ENCODE assay signal across 22 cellular contexts in genomic region chr5:16749626-16750025, GRCh38.
DNase-seq lines count a peak whose midpoint lies in the region; ATAC-seq and TF ChIP-seq lines count a peak whose summit lies in the region.
"Had no signal": no experiment of that assay in that cellular context is flagged by ENCODE, and none has a peak within 500 bp of the region (broad histone marks: within the 10 kb centered on the region; RNA-seq: fewer than 3 reads in every experiment).

No MANE protein-coding gene starts in this region.

- H3K4me2 ChIP-seq in GM23338 = 0 out of 2 replicates have a peak overlapping the region, but pooled peaks have one; percentile 22
- no peak overlapping the region for H3K4me2 ChIP-seq in neural progenitor cell
- H3K4me2 ChIP-seq: A549; BLaER1 treated with 17β-estradiol and CSF1 and Interleukin-3, amounts not matched to agents 10 nM and 100 nM had no signal

- TF ChIP-seq CTCF in GM23338 (conservative IDR thresholded peaks at IDR 0.05; ENCODE audit: low read depth in 2 of 2) = no peak
- TF ChIP-seq CTCF in neural progenitor cell (IDR thresholded peaks at IDR 0.05) = no peak

- H3K4me1 Mint-ChIP-seq in GM23338 (peaks cover 53% of the 10 kb centered on the region), neural progenitor cell (peaks cover 24% of the 10 kb centered on the region)
- no peaks in the 10 kb centered on the region for H3K4me1 Mint-ChIP-seq in stimulated activated memory B cell treated with anti-CD40 and anti-IgM and Interleukin-4, amounts not matched to agents 10 μg/mL and 1 μg/mL and 100 μg/mL, for 72 hours
- H3K4me1 Mint-ChIP-seq: CD14-positive monocyte; CD8-positive, alpha-beta memory T cell had no signal

- H3K4me3 ChIP-seq in GM23338 = no peak overlapping the region
- no peak overlapping the region for H3K4me3 ChIP-seq in mesodermal cell (ENCODE audit: extremely low read depth, insufficient read depth, low read length, poor library complexity, severe bottlenecking)
- H3K4me3 ChIP-seq in neural progenitor cell = no peak overlapping the region
- H3K4me3 ChIP-seq: A549; BLaER1 treated with 17β-estradiol and CSF1 and Interleukin-3, amounts not matched to agents 10 nM and 100 nM; GM23248; HAP-1 had no signal

- H3K36me3 Mint-ChIP-seq in GM23338 (ENCODE audit: low read depth) = peaks cover 18% of the 10 kb centered on the region; the same call in 2 of the 3 replicates
- H3K36me3 Mint-ChIP-seq in stimulated activated memory B cell treated with anti-CD40 and anti-IgM and Interleukin-4, amounts not matched to agents 10 μg/mL and 1 μg/mL and 100 μg/mL, for 72 hours = no peaks in the 10 kb centered on the region
- H3K36me3 Mint-ChIP-seq in neural progenitor cell = peaks cover 29% of the 10 kb centered on the region
- H3K36me3 Mint-ChIP-seq: CD14-positive monocyte; CD8-positive, alpha-beta memory T cell had no signal

- no peaks in the 10 kb centered on the region for H3K9me2 ChIP-seq in GM23338 (ENCODE audit: insufficient read depth)

- WGBS in mesodermal cell (ENCODE audit: insufficient coverage in 2 of 2), 2 experiments = 90 to 92% methylated on average over 4 of the region's 4 CpGs

- no peaks in the 10 kb centered on the region for H3K36me3 ChIP-seq in GM23338 (ENCODE audit: insufficient read depth)
- H3K36me3 ChIP-seq in mesodermal cell (ENCODE audit: control insufficient read depth, insufficient read depth, low read length) = peaks cover 87% of the 10 kb centered on the region
- no peaks in the 10 kb centered on the region for H3K36me3 ChIP-seq in neural progenitor cell
- H3K36me3 ChIP-seq: BE2C; BLaER1 treated with 17β-estradiol and CSF1 and Interleukin-3, amounts not matched to agents 10 nM and 100 nM; HAP-1 had no signal

- H3K27ac ChIP-seq in GM23338 (ENCODE audit: low read depth) (peak overlapping the region; percentile 39; the same call in 1 of the 2 replicates), mesodermal cell (ENCODE audit: low read depth, low read length, severe bottlenecking) (peak overlapping the region; percentile 6), neural progenitor cell (no peak overlapping the region)
- H3K27ac ChIP-seq: A549; BLaER1 treated with 17β-estradiol and CSF1 and Interleukin-3, amounts not matched to agents 10 nM and 100 nM; GM23248 had no signal

- no peak overlapping the region for H3K4me3 Mint-ChIP-seq in GM23338
- H3K4me3 Mint-ChIP-seq in stimulated activated memory B cell treated with anti-CD40 and anti-IgM and Interleukin-4, amounts not matched to agents 10 μg/mL and 1 μg/mL and 100 μg/mL, for 72 hours = no peak overlapping the region
- H3K4me3 Mint-ChIP-seq in neural progenitor cell = no peak overlapping the region
- H3K4me3 Mint-ChIP-seq: CD14-positive monocyte; CD4-positive, alpha-beta T cell; CD8-positive, alpha-beta memory T cell; HFFc6 had no signal

- ATAC-seq in GM23338 (no peak), HG03521 (IDR thresholded peaks at IDR 0.05; ENCODE audit: unreplicated experiment) (no peak)
- ATAC-seq in stimulated activated memory B cell treated with anti-CD40 and anti-IgM and Interleukin-4, amounts not matched to agents 10 μg/mL and 1 μg/mL and 100 μg/mL, for 72 hours = no peak
- ATAC-seq: A549 had no signal

- H3K27ac Mint-ChIP-seq in GM23338 (no peak overlapping the region; the same call in 1 of the 2 replicates), neural progenitor cell (no peak overlapping the region)
- no peak overlapping the region for H3K27ac Mint-ChIP-seq in stimulated activated memory B cell treated with anti-CD40 and anti-IgM and Interleukin-4, amounts not matched to agents 10 μg/mL and 1 μg/mL and 100 μg/mL, for 72 hours
- H3K27ac Mint-ChIP-seq: CD14-positive monocyte; CD4-positive, alpha-beta T cell; CD8-positive, alpha-beta memory T cell; HFFc6 had no signal

- H3K27me3 ChIP-seq in GM23338 (ENCODE audit: insufficient read depth) (no peaks in the 10 kb centered on the region), neural progenitor cell (no peaks in the 10 kb centered on the region)
- H3K27me3 ChIP-seq: BE2C; BLaER1 treated with 17β-estradiol and CSF1 and Interleukin-3, amounts not matched to agents 10 nM and 100 nM had no signal

- no peak overlapping the region for H2AFZ ChIP-seq in GM23338
- no peak overlapping the region for H2AFZ ChIP-seq in neural progenitor cell (replicated peaks)
- H2AFZ ChIP-seq: GM23248 had no signal

- peaks cover 65% of the 10 kb centered on the region for H3K4me1 ChIP-seq in GM23338 (ENCODE audit: insufficient read depth)
- H3K4me1 ChIP-seq in mesodermal cell (ENCODE audit: control insufficient read depth, insufficient read depth, low read length, poor library complexity, severe bottlenecking) = peaks cover 10% of the 10 kb centered on the region
- peaks cover 19% of the 10 kb centered on the region for H3K4me1 ChIP-seq in neural progenitor cell
- H3K4me1 ChIP-seq: BE2C; BLaER1 treated with 17β-estradiol and CSF1 and Interleukin-3, amounts not matched to agents 10 nM and 100 nM had no signal

- H3K9me3 ChIP-seq in mesodermal cell (ENCODE audit: control insufficient read depth, low read length) (no peaks in the 10 kb centered on the region), neural progenitor cell (ENCODE audit: low read depth) (no peaks in the 10 kb centered on the region)
- H3K9me3 ChIP-seq: A549, BE2C, HAP-1 had no signal

- H3F3A ChIP-seq in GM23338 (replicated peaks; ENCODE audit: low read depth) (peaks cover 3% of the 10 kb centered on the region; the same call in 1 of the 2 replicates), neural progenitor cell (ENCODE audit: low read depth) (peaks cover 16% of the 10 kb centered on the region)

- no peaks in the 10 kb centered on the region for H3K79me2 ChIP-seq in GM23338 (replicated peaks; ENCODE audit: insufficient read depth)
- no peaks in the 10 kb centered on the region for H3K79me2 ChIP-seq in neural progenitor cell (ENCODE audit: low read depth)

- H3K27me3 Mint-ChIP-seq in GM23338 (ENCODE audit: insufficient read depth, low read depth, poor library complexity) = peaks cover 5% of the 10 kb centered on the region
- H3K27me3 Mint-ChIP-seq in stimulated activated memory B cell treated with anti-CD40 and anti-IgM and Interleukin-4, amounts not matched to agents 10 μg/mL and 1 μg/mL and 100 μg/mL, for 72 hours = no peaks in the 10 kb centered on the region
- no peaks in the 10 kb centered on the region for H3K27me3 Mint-ChIP-seq in neural progenitor cell (ENCODE audit: insufficient read depth, low read depth)
- H3K27me3 Mint-ChIP-seq: CD4-positive, alpha-beta T cell; CD8-positive, alpha-beta memory T cell had no signal

- no peak for DNase-seq in GM23338 (ENCODE audit: low spot score)
- peak; percentile 17 for DNase-seq in dermis blood vessel endothelial cell
- DNase-seq in NCI-H1105 treated with DMSO at 0.1 percent for 48 hours (lab: John Stamatoyannopoulos, UW) = no peak
- DNase-seq in neural progenitor cell (ENCODE audit: low spot score) = no peak
- DNase-seq: 8988T; ACHN; AML-193; BE2C; CD4-positive, alpha-beta T cell; CD8-positive, alpha-beta memory T cell; DMS 273 treated with DMSO at 0.1 percent for 48 hours; DMS53; DMS79 treated with DMSO at 0.1 percent for 48 hours; GM23248; HFFc6 had no signal

- H3K9me3 Mint-ChIP-seq in GM23338 (no peaks in the 10 kb centered on the region), neural progenitor cell (peaks cover 2% of the 10 kb centered on the region)
- no peaks in the 10 kb centered on the region for H3K9me3 Mint-ChIP-seq in stimulated activated memory B cell treated with anti-CD40 and anti-IgM and Interleukin-4, amounts not matched to agents 10 μg/mL and 1 μg/mL and 100 μg/mL, for 72 hours
- H3K9me3 Mint-ChIP-seq: CD4-positive, alpha-beta T cell; HFFc6 had no signal

- H4K20me1 ChIP-seq in GM23338 (replicated peaks; ENCODE audit: insufficient read depth) (no peaks in the 10 kb centered on the region), neural progenitor cell (ENCODE audit: low read depth) (no peaks in the 10 kb centered on the region)
- H4K20me1 ChIP-seq: BLaER1 treated with 17β-estradiol and CSF1 and Interleukin-3, amounts not matched to agents 10 nM and 100 nM had no signal

- no peak overlapping the region for H3K9ac ChIP-seq in neural progenitor cell
- H3K9ac ChIP-seq: BLaER1 treated with 17β-estradiol and CSF1 and Interleukin-3, amounts not matched to agents 10 nM and 100 nM; GM23248 had no signal

TF ChIP-seq in GM23338, 12 proteins besides CTCF, POLR2A, EP300 and RAD21:
- no peak for TF ChIP-seq POLR2AphosphoS5 (IDR thresholded peaks at IDR 0.05; ENCODE audit: low read depth)
- no peak for TF ChIP-seq ETS1 (IDR thresholded peaks at IDR 0.05)
- no peak for TF ChIP-seq NANOG (IDR thresholded peaks at IDR 0.05; ENCODE audit: borderline replicate concordance)
- TF ChIP-seq ZNF114 (CRISPR knock-in tag; IDR thresholded peaks at IDR 0.05) = no peak
- TF ChIP-seq EZH2 (IDR thresholded peaks at IDR 0.05; ENCODE audit: low read depth, unreplicated experiment) = no peak
- no peak for TF ChIP-seq STAT1 (IDR thresholded peaks at IDR 0.05; ENCODE audit: unreplicated experiment)
